Comparison of ENCODE assay signal across 17 cellular contexts in genomic region chr5:74400067-74400466, GRCh38.
"Had no signal": no experiment of that assay in that cellular context is flagged by ENCODE, and none has a peak within 500 bp of the region (broad histone marks: within the 10 kb centered on the region; RNA-seq: fewer than 3 reads in every experiment).

No MANE protein-coding gene starts in this region.

- DNase-seq: activated B cell treated with CpG ODN at 0.5 μM for 24 hours; activated CD4-positive, alpha-beta memory T cell treated with anti-CD3 and anti-CD28 coated beads for 36 hours; activated CD4-positive, alpha-beta T cell treated with anti-CD3 and anti-CD28 coated beads for 4 hours; activated T-cell treated with anti-CD3 and anti-CD28 coated beads for 4 hours; amygdala; dermis blood vessel endothelial cell; effector memory CD8-positive, alpha-beta T cell; kidney; occipital lobe; psoas muscle; stimulated activated CD4-positive, alpha-beta T cell treated with anti-CD3 and anti-CD28 coated beads, Interleukin-15, amount 100 ng/mL, for 24 hours; stimulated activated CD4-positive, alpha-beta T cell treated with anti-CD3 and anti-CD28 coated beads, Interleukin-4, amount 100 ng/mL, for 1 hour; T-cell had no signal

- H3K27ac ChIP-seq: psoas muscle, skin epidermis, thoracic aorta had no signal

- H3K9me3 ChIP-seq: psoas muscle, thoracic aorta had no signal

- H3K36me3 ChIP-seq: thoracic aorta had no signal

- ATAC-seq: effector memory CD8-positive, alpha-beta T cell; psoas muscle; right cardiac atrium; T-cell had no signal

- FAIRE-seq: frontal cortex, kidney had no signal

- H3K4me3 ChIP-seq: psoas muscle, skin epidermis, thoracic aorta had no signal
